Comparison of ENCODE assay signal across 1 cellular context in genomic region chr16:10620120-10620519, GRCh38.
A peak's percentile ranks its signal among the peaks of the same experiment; 100 is the strongest.
TF ChIP-seq lines count a peak whose summit lies in the region.

No MANE protein-coding gene starts in this region.

TF ChIP-seq in HepG2, 621 proteins besides CTCF, POLR2A, EP300 and RAD21 (continued from another document):
- TF ChIP-seq ZBTB33 (CRISPR knock-in tag; IDR thresholded peaks at IDR 0.05) (peak; percentile 49; the same call in 1 of the 2 replicates), CHD4 (IDR thresholded peaks at IDR 0.05; ENCODE audit: borderline replicate concordance, low read length) (peak; percentile 93), THRA (CRISPR knock-in tag; IDR thresholded peaks at IDR 0.05; ENCODE audit: borderline replicate concordance) (no peak), ZMYM2 (CRISPR knock-in tag; IDR thresholded peaks at IDR 0.05) (peak; percentile 57; the same call in 1 of the 2 replicates), KDM1A (CRISPR knock-in tag; IDR thresholded peaks at IDR 0.05) (peak; percentile 91), RCOR2 (CRISPR knock-in tag; IDR thresholded peaks at IDR 0.05) (peak; percentile 64; the same call in 1 of the 2 replicates)
